ENCODE assay signal across 1 cellular context in genomic region chr3:173865900-173866498, GRCh38.
TF ChIP-seq lines count a peak whose summit lies in the region.

No MANE protein-coding gene starts in this region.

TF ChIP-seq in HepG2, 621 proteins besides CTCF, POLR2A, EP300 and RAD21 (continued from another document):
- no peak for TF ChIP-seq MZF1 (CRISPR knock-in tag; IDR thresholded peaks at IDR 0.05; ENCODE audit: borderline replicate concordance)
TF ChIP-seq in HepG2: peak in this region for 1.
